1 cellular context compared by ENCODE assay signal in the genomic region with DNA sequence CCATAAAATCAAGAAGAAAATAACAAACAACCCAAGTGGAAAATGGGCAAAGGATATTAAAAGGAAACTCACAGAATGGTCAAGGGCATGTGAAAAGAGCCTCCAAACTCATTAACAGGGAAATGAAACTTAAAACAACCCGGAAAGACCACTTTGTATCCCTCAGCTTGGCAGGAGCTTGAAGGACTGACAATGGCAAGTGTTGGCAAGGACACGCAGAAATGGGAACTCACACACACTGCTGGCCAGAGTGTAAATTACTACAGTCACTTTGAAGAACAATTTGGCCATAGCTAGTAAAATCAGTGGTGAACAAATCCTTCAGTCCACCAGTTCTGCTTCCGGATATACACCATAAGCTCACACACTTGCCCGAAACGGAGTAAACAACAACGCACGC.
TF ChIP-seq lines count a peak whose summit lies in the region.

No MANE protein-coding gene starts in this region.

TF ChIP-seq in HepG2, 621 proteins besides CTCF, POLR2A, EP300 and RAD21:
- TF ChIP-seq ZNF7 (CRISPR knock-in tag; IDR thresholded peaks at IDR 0.05) = peak; percentile 95
